ENCODE assay signal across 8 cellular contexts in genomic region chrX:47144626-47145407, GRCh38. TPM values are rescaled to one million over a fixed set of nuclear protein-coding genes. Genes with fewer than 3 reads are reported as not detected.
A peak's percentile ranks its signal among the peaks of the same experiment; 100 is the strongest.
DNase-seq lines count a peak whose midpoint lies in the region; ATAC-seq and TF ChIP-seq lines count a peak whose summit lies in the region.

NDUFB11 (minus strand) TSS chrX:47144702; CDS start chrX:47144679, 23 bp downstream.
RBM10 (plus strand) TSS chrX:47145221; CDS start chrX:47147482, 2,261 bp downstream.

- TF ChIP-seq POLR2A in transverse colon (IDR thresholded peaks at IDR 0.05), result peak; percentile 86

- H3K9me3 Mint-ChIP-seq in activated naive CD8-positive, alpha-beta T cell treated with anti-CD3 and anti-CD28 coated beads, Interleukin-2, amount 50 U/mL, for 24 hours, result no peaks in the 10 kb centered on the region

- peak within 1 kb of the TSS; percentile 99 for H3K18ac ChIP-seq in trophoblast cell (ENCODE audit: low read length)

- peak within 1 kb of the TSS; percentile 100 for H3K4ac ChIP-seq in trophoblast cell (ENCODE audit: low read depth, low read length)

- H3K4me3 Mint-ChIP-seq in activated naive CD8-positive, alpha-beta T cell treated with anti-CD3 and anti-CD28 coated beads, Interleukin-2, amount 50 U/mL, for 24 hours, result peak within 1 kb of the TSS; percentile 97

- no peak within 1 kb of the TSS for H3K23ac ChIP-seq in trophoblast cell (ENCODE audit: low read length)

- peak within 1 kb of the TSS; percentile 76 for H2AK5ac ChIP-seq in trophoblast cell (ENCODE audit: low read length)

- no peak for TF ChIP-seq EP300 in transverse colon (IDR thresholded peaks at IDR 0.05; ENCODE audit: low read depth)

- H3K4me2 ChIP-seq in trophoblast cell (ENCODE audit: low read length), result peak within 1 kb of the TSS; percentile 81

- H3K9ac ChIP-seq in trophoblast cell (ENCODE audit: low read length), result peak within 1 kb of the TSS; percentile 95

- H3K27me3 ChIP-seq in trophoblast cell (ENCODE audit: insufficient read depth, low read length), result no peaks in the 10 kb centered on the region
- no peaks in the 10 kb centered on the region for H3K27me3 ChIP-seq in transverse colon

- H4K12ac ChIP-seq in trophoblast cell (ENCODE audit: low read depth, low read length), result peak within 1 kb of the TSS; percentile 96

- peaks cover 30% of the 10 kb centered on the region for H3K4me1 Mint-ChIP-seq in activated naive CD8-positive, alpha-beta T cell treated with anti-CD3 and anti-CD28 coated beads, Interleukin-2, amount 50 U/mL, for 24 hours

- in situ Hi-C loops in transverse colon (cut with MboI; ENCODE audit: low pct_ligation_motif_present in 1 of 4, low pct_unique_long_range_greater_than_20kb in 1 of 4, low sequenced_read_pairs in 3 of 4), result no loop called here

- peak within 1 kb of the TSS; percentile 98 for H3K14ac ChIP-seq in trophoblast cell (ENCODE audit: low read length)

- H4K91ac ChIP-seq in trophoblast cell (ENCODE audit: low read depth, low read length), result peak within 1 kb of the TSS; percentile 98

- WGBS in trophoblast cell (ENCODE audit: extremely low coverage, insufficient coverage, insufficient read length), result no CpG with 5 or more reads among the region's 56 CpGs
- 55% methylated on average over 56 of the region's 56 CpGs; no CpG with 5 or more reads in 1 of the 2 donors for WGBS in transverse colon (ENCODE audit: low coverage in 1 of 2), 2 donors

- H3K79me1 ChIP-seq in trophoblast cell (ENCODE audit: low read length), result peaks cover 10% of the 10 kb centered on the region

- no peak within 1 kb of the TSS for H2BK12ac ChIP-seq in trophoblast cell (ENCODE audit: low read length)

- peak within 1 kb of the TSS; percentile 81 for H2BK5ac ChIP-seq in trophoblast cell (ENCODE audit: low read depth, low read length, poor library complexity)

- peaks cover 31% of the 10 kb centered on the region for H3K79me2 ChIP-seq in trophoblast cell (ENCODE audit: control insufficient read depth, insufficient read depth, low read length, poor library complexity)

- peak within 1 kb of the TSS; percentile 76 for H2BK120ac ChIP-seq in trophoblast cell (ENCODE audit: insufficient read depth, low read length, poor library complexity)

- no peaks in the 10 kb centered on the region for H3K9me3 ChIP-seq in trophoblast cell (ENCODE audit: insufficient read depth, low read depth, low read length)
- no peaks in the 10 kb centered on the region for H3K9me3 ChIP-seq in transverse colon

- H2AFZ ChIP-seq in trophoblast cell (ENCODE audit: insufficient read depth, low read length, poor library complexity), result peak within 1 kb of the TSS; percentile 85

- peaks cover 23% of the 10 kb centered on the region for H3K36me3 Mint-ChIP-seq in activated naive CD8-positive, alpha-beta T cell treated with anti-CD3 and anti-CD28 coated beads, Interleukin-2, amount 50 U/mL, for 24 hours (ENCODE audit: low read depth)

- TF ChIP-seq CTCF in GM12875 (IDR thresholded peaks at IDR 0.05; ENCODE audit: borderline replicate concordance, insufficient read depth, low read depth, low read length) (peak; percentile 67), transverse colon (IDR thresholded peaks at IDR 0.05) (peak; percentile 63 to 98 (median 67))

- intact Hi-C loops in Right ventricle myocardium superior (cut with DNase I) (no loop called here), transverse colon (cut with DNase I; ENCODE audit: low total_unique reads) (no loop called here)

- no peaks in the 10 kb centered on the region for H3K27me3 Mint-ChIP-seq in activated naive CD8-positive, alpha-beta T cell treated with anti-CD3 and anti-CD28 coated beads, Interleukin-2, amount 50 U/mL, for 24 hours

- H4K8ac ChIP-seq in trophoblast cell (ENCODE audit: low read depth, low read length), result peak within 1 kb of the TSS; percentile 96

- peak within 1 kb of the TSS; percentile 99 for H3K27ac Mint-ChIP-seq in activated naive CD8-positive, alpha-beta T cell treated with anti-CD3 and anti-CD28 coated beads, Interleukin-2, amount 50 U/mL, for 24 hours

- DNase-seq in NCI-H1417 treated with DMSO at 0.1 percent for 48 hours (lab: John Stamatoyannopoulos, UW) (peak; percentile 86), SW480 (ENCODE audit: low spot score) (peak; percentile 96), Right ventricle myocardium superior (peak; percentile 96), trophoblast cell (peak; percentile 93 to 94), transverse colon (peak; percentile 94)
- peak; percentile 86 for DNase-seq in activated naive CD8-positive, alpha-beta T cell treated with anti-CD3 and anti-CD28 coated beads, Interleukin-2, amount 50 U/mL, for 24 hours

- H3K36me3 ChIP-seq in trophoblast cell (ENCODE audit: control insufficient read depth in 1 of 2, insufficient read depth in 2 of 2, low read length in 2 of 2) (peaks cover 17% of the 10 kb centered on the region in 2 experiments), transverse colon (no peaks in the 10 kb centered on the region)

- H3K4me3 ChIP-seq in GM12875 (ENCODE audit: low read depth, low read length) (peak within 1 kb of the TSS; percentile 82), trophoblast cell (ENCODE audit: low read depth, low read length) (peak within 1 kb of the TSS; percentile 90), transverse colon (peak within 1 kb of the TSS; percentile 63 to 83 (median 72))

- H3K4me1 ChIP-seq in trophoblast cell (ENCODE audit: control insufficient read depth in 1 of 2, insufficient read depth in 2 of 2, low read length in 2 of 2) (peaks cover 7% of the 10 kb centered on the region in 2 experiments), transverse colon (peaks cover 0 to 28% (median 15%) of the 10 kb centered on the region in 4 donors)

- ATAC-seq in HG02798 (IDR thresholded peaks at IDR 0.05; ENCODE audit: poor library complexity, unreplicated experiment) (peak; percentile 90), Right ventricle myocardium superior (ENCODE audit: poor library complexity) (peak; percentile 97)
- peak; percentile 96 for ATAC-seq in activated naive CD8-positive, alpha-beta T cell treated with anti-CD3 and anti-CD28 coated beads, Interleukin-2, amount 50 U/mL, for 24 hours

- H3K27ac ChIP-seq in trophoblast cell (ENCODE audit: low read depth, low read length), result peak within 1 kb of the TSS; percentile 91
- H3K27ac ChIP-seq in transverse colon, result peak within 1 kb of the TSS; percentile 94 to 98 (median 98)

RNA-seq across cellular contexts. Expression of gene NDUFB11, which starts in this region (rescaled TPM):
- total RNA-seq in Right ventricle myocardium superior (196 TPM), transverse colon (10 to 100 TPM; 64.3 to 91.1 (median 71.4) TPM)
- 94.5 and 94.9 TPM in 2 replicates for polyA plus RNA-seq in trophoblast cell (2013)

RNA-seq across cellular contexts. Expression of gene RBM10, which starts in this region (rescaled TPM):
- total RNA-seq in Right ventricle myocardium superior (27.4 TPM), transverse colon (10 to 100 TPM; 28.6 to 70.8 (median 31.5) TPM)
- polyA plus RNA-seq in trophoblast cell (2013), result 39.7 and 40.1 TPM in 2 replicates

Comparison
In these comparisons a context has a peak if more than half of its experiments do, and no peak if none do; other contexts are left out.
1. Peak in every context shown above with its lines: DNase-seq, ATAC-seq, H3K4me3 ChIP-seq and H3K27ac ChIP-seq.